Comparison of ENCODE assay signal across 8 cellular contexts in the genomic region with DNA sequence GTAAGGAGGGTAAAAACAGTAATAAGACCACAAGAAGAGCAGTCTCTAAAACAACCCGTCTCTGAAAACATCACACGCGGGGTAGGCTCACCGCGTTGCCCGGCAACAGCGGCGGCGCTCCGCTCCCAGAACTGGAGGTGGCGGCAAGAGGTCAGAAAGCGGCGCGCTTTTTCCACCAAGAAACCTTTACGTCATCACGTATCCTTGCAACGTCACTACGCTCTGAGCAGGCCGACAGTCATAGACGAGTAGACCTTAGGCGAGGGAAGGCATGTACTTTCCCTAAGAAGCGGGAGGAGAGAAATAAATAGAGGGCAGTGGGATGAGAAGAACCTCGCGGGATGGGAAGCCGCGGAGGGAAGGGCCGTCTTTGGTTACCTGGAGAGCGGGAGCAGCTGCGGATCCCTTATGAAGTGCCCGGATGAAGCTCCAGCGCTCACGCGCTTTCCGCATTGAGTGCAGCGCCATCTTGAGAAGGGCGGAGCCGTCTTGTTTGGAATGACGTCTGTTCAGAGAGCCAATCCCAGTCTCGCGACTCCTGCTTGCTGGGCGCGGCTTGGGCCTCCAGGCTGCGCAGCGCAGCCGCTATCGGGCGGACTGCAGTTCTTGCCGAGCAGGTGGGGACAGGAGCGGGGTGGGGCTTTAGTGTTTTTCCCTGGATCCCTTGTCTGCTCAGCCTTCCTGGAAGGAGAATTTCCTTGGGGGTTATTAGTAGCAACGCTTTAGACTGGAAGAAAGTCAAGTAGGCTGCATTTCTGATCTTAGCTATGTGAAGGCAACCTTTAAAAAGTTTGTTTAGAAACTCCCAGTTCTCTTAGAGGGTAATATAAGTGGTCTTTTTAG. TPM values are rescaled to one million over a fixed set of nuclear protein-coding genes. Genes with fewer than 3 reads are reported as not detected.
DNase-seq lines count a peak whose midpoint lies in the region; ATAC-seq and TF ChIP-seq lines count a peak whose summit lies in the region.

A gene (minus strand): TSS at position 477 of the 843 bp plus-strand sequence. CDS start 9 bp downstream, at position 468.

- ATAC-seq in GM19395 (IDR thresholded peaks at IDR 0.05; ENCODE audit: unreplicated experiment) (peak; percentile 95), HG03558 (IDR thresholded peaks at IDR 0.05; ENCODE audit: extremely low read depth, unreplicated experiment) (peak; percentile 86), left lung (peak; percentile 98)

- peak within 1 kb of the TSS; percentile 48 to 61 for H3K4me3 ChIP-seq in left lung

- H3K4me3 Mint-ChIP-seq in CD14-positive monocyte, result no peak within 1 kb of the TSS

- no peaks in the 10 kb centered on the region for H3K9me3 Mint-ChIP-seq in CD14-positive monocyte

- peaks cover 3 to 12% of the 10 kb centered on the region in 2 donors for H3K36me3 Mint-ChIP-seq in CD14-positive monocyte

- H3K9me3 ChIP-seq in left lung, result no peaks in the 10 kb centered on the region

- peaks cover 13 to 19% of the 10 kb centered on the region in 2 donors for H3K4me1 ChIP-seq in left lung

- TF ChIP-seq CTCF in CD14-positive monocyte (IDR thresholded peaks at IDR 0.05) (no peak), left lung (IDR thresholded peaks at IDR 0.05) (no peak)

- H3K27me3 ChIP-seq in left lung, result no peaks in the 10 kb centered on the region

- H3K27ac ChIP-seq in left lung, result peak within 1 kb of the TSS; percentile 97 to 99

- H3K27me3 Mint-ChIP-seq in CD14-positive monocyte (ENCODE audit: low read depth in 3 of 3), result no peaks in the 10 kb centered on the region

- DNase-seq in CD14-positive monocyte (ENCODE audit: low spot score), result peak; percentile 95
- peak; percentile 99 for DNase-seq in NCI-H748 (lab: John Stamatoyannopoulos, UW; ENCODE audit: unreplicated experiment)
- peak; percentile 89 for DNase-seq in activated CD4-positive, alpha-beta T cell treated with anti-CD3 and anti-CD28 coated beads, Interleukin-2, amount 50 U/mL, for 1 hour
- DNase-seq in dermis microvascular lymphatic vessel endothelial cell (ENCODE audit: low read depth in 2 of 2), result peak; percentile 96 to 98
- DNase-seq in left lung, result peak; percentile 96 to 97
- peak; percentile 79 to 89 for DNase-seq in stimulated activated CD4-positive, alpha-beta T cell treated with anti-CD3 and anti-CD28 coated beads, Interleukin-2, amount 100 ng/mL, for 48 hours

- H3K27ac Mint-ChIP-seq in CD14-positive monocyte, result no peak within 1 kb of the TSS

- peaks cover 4% of the 10 kb centered on the region for H3K4me1 Mint-ChIP-seq in CD14-positive monocyte

- no peaks in the 10 kb centered on the region for H3K36me3 ChIP-seq in left lung

- intact Hi-C loops in CD14-positive monocyte (cut with micrococcal nuclease) (no loop called here), left lung (cut with DNase I) (no loop called here)

RNA-seq across cellular contexts. Expression of the gene that starts here (rescaled TPM):
- polyA plus RNA-seq in CD14-positive monocyte, result 1 to 10 TPM; 4.7 to 5.1 TPM
- total RNA-seq in dermis microvascular lymphatic vessel endothelial cell (14.8 and 17.2 TPM in 2 replicates), left lung (10 to 100 TPM; 12.7 to 14.0 TPM)

Comparison
In these comparisons a context has a peak if more than half of its experiments do, and no peak if none do; other contexts are left out.
1. Peak in every context shown above with its lines: DNase-seq, ATAC-seq, H3K4me3 ChIP-seq and H3K27ac ChIP-seq.